ENCODE assay signal across 8 cellular contexts in the genomic region with DNA sequence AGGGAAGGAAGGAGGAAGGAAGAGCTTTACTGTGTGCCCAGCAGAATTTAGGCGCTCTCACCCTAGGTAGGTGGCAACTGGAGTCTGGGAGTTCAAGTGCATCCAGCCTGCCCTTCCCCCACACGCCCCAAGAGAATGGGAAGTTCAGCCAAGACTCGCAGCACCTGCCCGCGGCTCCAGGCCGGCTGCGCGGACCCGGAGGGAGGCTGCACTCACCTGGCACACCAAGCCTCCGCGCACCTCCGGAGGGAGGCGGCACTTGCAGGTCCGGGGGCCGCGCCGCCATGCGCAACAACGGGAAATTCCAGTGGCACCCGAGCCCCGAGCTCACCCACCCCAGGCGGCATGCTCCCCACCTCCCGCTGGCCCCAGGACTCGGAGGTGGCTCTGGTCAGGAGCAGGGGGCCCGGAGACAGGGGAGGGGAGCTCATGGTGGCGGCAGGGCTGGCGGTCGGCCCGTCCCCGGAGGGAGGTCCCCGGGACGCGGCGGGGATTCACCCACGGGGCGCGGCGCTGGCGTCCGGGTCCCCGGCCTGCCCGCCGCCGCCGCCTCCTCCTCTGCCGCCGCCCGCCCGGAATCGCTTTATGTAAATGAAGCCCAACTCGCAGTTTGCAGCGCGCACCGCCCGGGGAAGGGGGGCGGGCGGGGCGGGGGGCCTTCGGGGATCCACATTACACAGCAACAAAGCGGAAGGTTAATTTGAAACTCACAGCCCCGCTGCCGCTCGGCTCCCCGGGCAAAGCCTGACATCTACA. TPM values are rescaled to one million over a fixed set of nuclear protein-coding genes. Genes with fewer than 3 reads are reported as not detected.
DNase-seq lines count a peak whose midpoint lies in the region; ATAC-seq, FAIRE-seq and TF ChIP-seq lines count a peak whose summit lies in the region.

A gene with protein sequence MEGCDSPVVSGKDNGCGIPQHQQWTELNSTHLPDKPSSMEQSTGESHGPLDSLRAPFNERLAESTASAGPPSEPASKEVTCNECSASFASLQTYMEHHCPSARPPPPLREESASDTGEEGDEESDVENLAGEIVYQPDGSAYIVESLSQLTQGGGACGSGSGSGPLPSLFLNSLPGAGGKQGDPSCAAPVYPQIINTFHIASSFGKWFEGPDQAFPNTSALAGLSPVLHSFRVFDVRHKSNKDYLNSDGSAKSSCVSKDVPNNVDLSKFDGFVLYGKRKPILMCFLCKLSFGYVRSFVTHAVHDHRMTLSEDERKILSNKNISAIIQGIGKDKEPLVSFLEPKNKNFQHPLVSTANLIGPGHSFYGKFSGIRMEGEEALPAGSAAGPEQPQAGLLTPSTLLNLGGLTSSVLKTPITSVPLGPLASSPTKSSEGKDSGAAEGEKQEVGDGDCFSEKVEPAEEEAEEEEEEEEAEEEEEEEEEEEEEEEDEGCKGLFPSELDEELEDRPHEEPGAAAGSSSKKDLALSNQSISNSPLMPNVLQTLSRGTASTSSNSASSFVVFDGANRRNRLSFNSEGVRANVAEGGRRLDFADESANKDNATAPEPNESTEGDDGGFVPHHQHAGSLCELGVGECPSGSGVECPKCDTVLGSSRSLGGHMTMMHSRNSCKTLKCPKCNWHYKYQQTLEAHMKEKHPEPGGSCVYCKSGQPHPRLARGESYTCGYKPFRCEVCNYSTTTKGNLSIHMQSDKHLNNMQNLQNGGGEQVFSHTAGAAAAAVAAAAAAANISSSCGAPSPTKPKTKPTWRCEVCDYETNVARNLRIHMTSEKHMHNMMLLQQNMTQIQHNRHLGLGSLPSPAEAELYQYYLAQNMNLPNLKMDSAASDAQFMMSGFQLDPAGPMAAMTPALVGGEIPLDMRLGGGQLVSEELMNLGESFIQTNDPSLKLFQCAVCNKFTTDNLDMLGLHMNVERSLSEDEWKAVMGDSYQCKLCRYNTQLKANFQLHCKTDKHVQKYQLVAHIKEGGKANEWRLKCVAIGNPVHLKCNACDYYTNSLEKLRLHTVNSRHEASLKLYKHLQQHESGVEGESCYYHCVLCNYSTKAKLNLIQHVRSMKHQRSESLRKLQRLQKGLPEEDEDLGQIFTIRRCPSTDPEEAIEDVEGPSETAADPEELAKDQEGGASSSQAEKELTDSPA (N-terminal part only) (minus strand): TSS at position 593 of the 756 bp plus-strand sequence. CDS start 87,983 bp downstream, outside the sequence.

- H3K27ac Mint-ChIP-seq in activated naive CD4-positive, alpha-beta T cell treated with anti-CD3 and anti-CD28 coated beads, Interleukin-2, amount 50 U/mL, for 72 hours: no peak within 1 kb of the TSS

- peak; percentile 55 for TF ChIP-seq POLR2A in GM12892 (IDR thresholded peaks at IDR 0.05; ENCODE audit: low read depth, low read length)

- H3K36me3 ChIP-seq in pancreas: no peaks in the 10 kb centered on the region

- H3K4me1 ChIP-seq in pancreas: peaks cover 19 to 50% (median 44%) of the 10 kb centered on the region in 3 donors

- H3K27ac ChIP-seq in pancreas: peak within 1 kb of the TSS; percentile 89 to 92 (median 90)

- H3K4me3 ChIP-seq in AG04449 (ENCODE audit: low read depth, low read length) (peak within 1 kb of the TSS; percentile 68), pancreas (peak within 1 kb of the TSS; percentile 77 to 89 (median 81))

- POLR2A ChIA-PET in AG04449 (lab: Yijun Ruan, JAX): interaction anchor here (0.7 to 1.6 kb wide), 10 partner anchors 8 to 831 kb away, joined by 3 to 5 read pairs (median 3); no protein-coding TSS in a partner anchor

- TF ChIP-seq CTCF in AG04449 (IDR thresholded peaks at IDR 0.05; ENCODE audit: insufficient read depth, low read length, missing control alignments) (no peak), pancreas (IDR thresholded peaks at IDR 0.05) (no peak)

- ATAC-seq in HG02759 (IDR thresholded peaks at IDR 0.05; ENCODE audit: unreplicated experiment): peak; percentile 82
- peak; percentile 70 to 75 for ATAC-seq in activated naive CD4-positive, alpha-beta T cell treated with anti-CD3 and anti-CD28 coated beads, Interleukin-2, amount 50 U/mL, for 72 hours
- peak; percentile 80 to 87 (median 84) for ATAC-seq in pancreas

- intact Hi-C loops in cardiac septum (cut with DNase I) (loop anchor here (5.0 kb wide), 1 partner anchor 215 kb away; no protein-coding TSS in a partner anchor), pancreas (cut with DNase I) (loop anchor here in 2 of 3 donors (10.0 kb wide), 2 partner anchors 83 to 213 kb away; no protein-coding TSS in a partner anchor)

- DNase-seq in AG04449 (ENCODE audit: low read depth, low spot score): no peak
- no peak for DNase-seq in GM12892 (ENCODE audit: insufficient read length)
- DNase-seq in NCI-H2171 (lab: John Stamatoyannopoulos, UW): peak; percentile 55
- peak in 1 of 2 donors; percentile 25 for DNase-seq in activated naive CD4-positive, alpha-beta T cell treated with anti-CD3 and anti-CD28 coated beads, Interleukin-2, amount 50 U/mL, for 72 hours (ENCODE audit: low spot score in 2 of 2)
- no peak for DNase-seq in cardiac septum (ENCODE audit: low spot score)
- DNase-seq in pancreas: peak; percentile 80 to 92 (median 84)
- DNase-seq in DMS114 treated with DMSO at 0.1 percent for 48 hours (lab: John Stamatoyannopoulos, UW; ENCODE audit: unreplicated experiment): no peak

- 1% methylated on average over 32 to 64 of the region's 64 CpGs for WGBS in pancreas, 2 donors

- CTCF ChIA-PET in AG04449 (lab: Yijun Ruan, JAX): interaction anchor here (1.3 to 6.8 kb wide), 3 partner anchors 10 to 830 kb away, joined by 3 to 32 read pairs (median 3); no protein-coding TSS in a partner anchor

- H3K9me3 Mint-ChIP-seq in activated naive CD4-positive, alpha-beta T cell treated with anti-CD3 and anti-CD28 coated beads, Interleukin-2, amount 50 U/mL, for 72 hours: no peaks in the 10 kb centered on the region

- H3K36me3 Mint-ChIP-seq in activated naive CD4-positive, alpha-beta T cell treated with anti-CD3 and anti-CD28 coated beads, Interleukin-2, amount 50 U/mL, for 72 hours: no peaks in the 10 kb centered on the region

- FAIRE-seq in GM12892 (lab: Jason Lieb, UNC) (peak; percentile 60), pancreas (lab: Jason Lieb, UNC) (no peak)

- no peaks in the 10 kb centered on the region for H3K27me3 ChIP-seq in pancreas

- no peaks in the 10 kb centered on the region for H3K9me3 ChIP-seq in pancreas

RNA-seq across cellular contexts. Expression of the gene that starts here (rescaled TPM):
- polyA plus RNA-seq in GM12892 (2012; ENCODE audit: missing spikeins): 4.2 TPM
- 1 to 10 TPM in 1 of 2 donors, under 1 TPM in 1; 0.07 to 1.7 TPM for total RNA-seq in activated naive CD4-positive, alpha-beta T cell treated with anti-CD3 and anti-CD28 coated beads, Interleukin-2, amount 50 U/mL, for 72 hours
- total RNA-seq in cardiac septum (15.7 TPM), pancreas (10 to 100 TPM in 4 of 6 donors, 1 to 10 TPM in 2; 8.7 to 17.6 (median 10.4) TPM)
- polyA plus RNA-seq in pancreas: 1 to 10 TPM; 2.5 to 4.5 TPM

Comparison
In these comparisons a context has a peak if more than half of its experiments do, and no peak if none do; other contexts are left out.
1. DNase-seq: peak in NCI-H2171 (single experiment) and pancreas (6 of 6); none in AG04449 (single experiment), GM12892 (single experiment), cardiac septum (single experiment) and DMS114 treated with DMSO at 0.1 percent for 48 hours (single experiment).
2. Peak in every context shown above with its lines, with median percentiles within 50 percentile points of each other: ATAC-seq.